In the genomic region with DNA sequence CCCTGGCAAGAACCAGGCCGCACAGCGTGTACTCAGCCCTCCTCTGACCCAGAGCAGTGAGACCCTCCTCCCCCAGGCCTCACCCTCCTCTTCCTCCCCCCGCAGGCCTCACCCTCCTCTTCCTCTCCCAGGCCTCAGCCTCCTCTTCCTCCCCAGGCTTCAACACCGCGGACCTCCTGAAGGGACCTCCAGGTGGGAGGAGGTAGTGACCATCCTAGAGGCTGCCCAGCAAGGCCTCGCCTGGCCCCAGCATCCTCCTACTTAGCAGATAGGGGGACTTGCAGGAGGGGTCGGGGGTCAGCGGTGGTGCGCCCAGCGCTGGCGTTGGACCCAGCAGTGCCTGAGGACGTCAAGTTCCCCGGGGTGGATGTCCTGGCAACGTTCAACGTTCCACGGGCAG, we compare ENCODE assay signal across 7 cellular contexts.
DNase-seq lines count a peak whose midpoint lies in the region; ATAC-seq lines count a peak whose summit lies in the region.

No MANE protein-coding gene starts in this region.

- CTCF ChIA-PET in activated CD8-positive, alpha-beta T cell treated with anti-CD3 and anti-CD28 coated beads, Interleukin-2, amount 10 ng/mL, durations not matched to agents 7 days and 5 days (lab: Charles Lee), result no interaction called here

- peaks cover 74% of the 10 kb centered on the region for H3K4me1 Mint-ChIP-seq in activated CD8-positive, alpha-beta T cell treated with anti-CD3 and anti-CD28 coated beads, Interleukin-2, amount 10 ng/mL, durations not matched to agents 7 days and 5 days (ENCODE audit: low read depth)

- H3K27me3 Mint-ChIP-seq in activated CD8-positive, alpha-beta T cell treated with anti-CD3 and anti-CD28 coated beads, Interleukin-2, amount 10 ng/mL, durations not matched to agents 7 days and 5 days (ENCODE audit: low read depth), result peaks cover 5% of the 10 kb centered on the region

- DNase-seq in activated CD8-positive, alpha-beta T cell treated with anti-CD3 and anti-CD28 coated beads, Interleukin-2, amount 10 ng/mL, durations not matched to agents 7 days and 5 days, result no peak
- no peak for DNase-seq in sciatic nerve (ENCODE audit: low spot score)
- no peak for DNase-seq in NCI-H128 (lab: John Stamatoyannopoulos, UW; ENCODE audit: unreplicated experiment)
- no peak for DNase-seq in NCI-H748 treated with DMSO at 0.1 percent for 48 hours (lab: John Stamatoyannopoulos, UW)

- peaks cover 26% of the 10 kb centered on the region for H3K36me3 Mint-ChIP-seq in activated CD8-positive, alpha-beta T cell treated with anti-CD3 and anti-CD28 coated beads, Interleukin-2, amount 10 ng/mL, durations not matched to agents 7 days and 5 days (ENCODE audit: low read depth)

- POLR2A ChIA-PET in activated CD8-positive, alpha-beta T cell treated with anti-CD3 and anti-CD28 coated beads, Interleukin-2, amount 10 ng/mL, durations not matched to agents 7 days and 5 days (lab: Charles Lee), result interaction anchor here (0.6 kb wide), 1 partner anchor 13 kb away, joined by 4 read pairs; no protein-coding TSS in a partner anchor

- peak overlapping the region; percentile 99 for H3K27ac Mint-ChIP-seq in activated CD8-positive, alpha-beta T cell treated with anti-CD3 and anti-CD28 coated beads, Interleukin-2, amount 10 ng/mL, durations not matched to agents 7 days and 5 days

- peak overlapping the region; percentile 88 for H3K4me3 Mint-ChIP-seq in activated CD8-positive, alpha-beta T cell treated with anti-CD3 and anti-CD28 coated beads, Interleukin-2, amount 10 ng/mL, durations not matched to agents 7 days and 5 days

- intact Hi-C loops in sciatic nerve (cut with DNase I), result loop anchor here (5.0 kb wide), 1 partner anchor 1361 kb away; the partner anchor contains the start of gene SDK1

- no peaks in the 10 kb centered on the region for H3K9me3 Mint-ChIP-seq in activated CD8-positive, alpha-beta T cell treated with anti-CD3 and anti-CD28 coated beads, Interleukin-2, amount 10 ng/mL, durations not matched to agents 7 days and 5 days (ENCODE audit: insufficient read depth)

- peak; percentile 24 for ATAC-seq in GM19395 (IDR thresholded peaks at IDR 0.05; ENCODE audit: unreplicated experiment)
- peak; percentile 5 for ATAC-seq in HG02973 (IDR thresholded peaks at IDR 0.05; ENCODE audit: unreplicated experiment)
- ATAC-seq in activated CD8-positive, alpha-beta T cell treated with anti-CD3 and anti-CD28 coated beads, Interleukin-2, amount 10 ng/mL, durations not matched to agents 7 days and 5 days, result no peak
- peak; percentile 27 for ATAC-seq in sciatic nerve
- no peak for ATAC-seq in GM19328 (IDR thresholded peaks at IDR 0.05; ENCODE audit: unreplicated experiment)

Comparison
In these comparisons a context has a peak if more than half of its experiments do, and no peak if none do; other contexts are left out.
1. ATAC-seq: peak in GM19395 (single experiment), HG02973 (single experiment) and sciatic nerve (single experiment); none in activated CD8-positive, alpha-beta T cell treated with anti-CD3 and anti-CD28 coated beads, Interleukin-2, amount 10 ng/mL, durations not matched to agents 7 days and 5 days (single experiment) and GM19328 (single experiment).